Comparison of ENCODE assay signal across 10 cellular contexts in the genomic region with DNA sequence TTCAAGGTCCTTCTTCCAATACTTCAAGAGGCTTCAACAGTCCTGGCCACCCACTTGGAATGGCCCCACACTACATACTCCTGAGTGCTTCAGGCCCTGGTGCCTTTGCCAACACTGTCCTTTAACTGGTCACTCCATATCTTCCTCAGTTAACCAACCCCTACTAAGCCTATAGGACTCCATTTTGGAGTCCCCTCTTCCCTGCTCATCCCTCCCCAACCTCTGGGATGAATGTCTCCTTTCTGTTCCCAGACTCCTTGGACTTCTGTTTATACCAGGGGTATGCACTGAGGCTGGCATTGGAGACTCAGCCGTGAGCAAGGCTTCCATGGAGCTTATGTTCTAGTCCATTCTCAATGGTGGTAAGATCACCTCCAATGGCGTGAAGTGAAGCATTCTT. TPM values are rescaled to one million over a fixed set of nuclear protein-coding genes. Genes with fewer than 3 reads are reported as not detected.
A peak's percentile ranks its signal among the peaks of the same experiment; 100 is the strongest.
DNase-seq lines count a peak whose midpoint lies in the region; ATAC-seq, FAIRE-seq and TF ChIP-seq lines count a peak whose summit lies in the region.
"Had no signal": no experiment of that assay in that cellular context is flagged by ENCODE, and none has a peak within 500 bp of the region (broad histone marks: within the 10 kb centered on the region; RNA-seq: fewer than 3 reads in every experiment).

No MANE protein-coding gene starts in this region.

- FAIRE-seq in frontal cortex (lab: Jason Lieb, UNC) = no peak

- H3K27ac ChIP-seq in naive thymus-derived CD4-positive, alpha-beta T cell (ENCODE audit: low read depth, low read length) = no peak overlapping the region
- H3K27ac ChIP-seq: neutrophil had no signal

- DNase-seq in activated naive CD4-positive, alpha-beta T cell treated with anti-CD3 and anti-CD28 coated beads, Interleukin-2, amount 10 ng/mL, durations not matched to agents 7 days and 5 days = no peak
- DNase-seq in activated naive CD4-positive, alpha-beta T cell treated with Interleukin-2 at 50 U/mL for 16 hours = no peak
- DNase-seq in cerebellar cortex (ENCODE audit: low spot score) = peak; percentile 27
- DNase-seq in naive thymus-derived CD4-positive, alpha-beta T cell = no peak
- no peak for DNase-seq in type B pancreatic cell (ENCODE audit: extremely low spot score, unreplicated experiment)
- no peak for DNase-seq in Ammon's horn (ENCODE audit: low spot score)
- no peak for DNase-seq in H7
- no peak for DNase-seq in frontal cortex (ENCODE audit: low spot score in 2 of 2)
- DNase-seq: activated T-cell treated with anti-CD3 and anti-CD28 coated beads, Interleukin-2, amount 50 U/mL, for 4 hours had no signal

- no peaks in the 10 kb centered on the region for H3K27me3 ChIP-seq in naive thymus-derived CD4-positive, alpha-beta T cell (ENCODE audit: control insufficient read depth in 2 of 2, insufficient read depth in 2 of 2, low read length in 2 of 2)
- H3K27me3 ChIP-seq in H7 (ENCODE audit: control insufficient read depth, insufficient read depth, low read length) = no peaks in the 10 kb centered on the region
- H3K27me3 ChIP-seq: neutrophil had no signal

- CTCF ChIA-PET in activated naive CD4-positive, alpha-beta T cell treated with anti-CD3 and anti-CD28 coated beads, Interleukin-2, amount 10 ng/mL, durations not matched to agents 7 days and 5 days (lab: Charles Lee) = interaction anchor here (1.0 to 9.4 kb wide), 2 partner anchors 8 to 37 kb away, joined by 3 to 95 read pairs; no protein-coding TSS in a partner anchor
- CTCF ChIA-PET in naive thymus-derived CD4-positive, alpha-beta T cell (lab: Charles Lee) = no interaction called here

- H3K27ac Mint-ChIP-seq in activated naive CD4-positive, alpha-beta T cell treated with anti-CD3 and anti-CD28 coated beads, Interleukin-2, amount 10 ng/mL, durations not matched to agents 7 days and 5 days = peak overlapping the region; percentile 67
- H3K27ac Mint-ChIP-seq in naive thymus-derived CD4-positive, alpha-beta T cell = peak overlapping the region; percentile 6 to 72 (median 51)
- peak overlapping the region; percentile 57 for H3K27ac Mint-ChIP-seq in type B pancreatic cell

- H3K36me3 Mint-ChIP-seq in activated naive CD4-positive, alpha-beta T cell treated with anti-CD3 and anti-CD28 coated beads, Interleukin-2, amount 10 ng/mL, durations not matched to agents 7 days and 5 days = peaks cover 58% of the 10 kb centered on the region
- H3K36me3 Mint-ChIP-seq in naive thymus-derived CD4-positive, alpha-beta T cell = peaks cover 0 to 35% (median 3%) of the 10 kb centered on the region in 5 donors
- peaks cover 36% of the 10 kb centered on the region for H3K36me3 Mint-ChIP-seq in type B pancreatic cell

- no peaks in the 10 kb centered on the region for H3K9me3 Mint-ChIP-seq in activated naive CD4-positive, alpha-beta T cell treated with anti-CD3 and anti-CD28 coated beads, Interleukin-2, amount 10 ng/mL, durations not matched to agents 7 days and 5 days
- H3K9me3 Mint-ChIP-seq in naive thymus-derived CD4-positive, alpha-beta T cell = no peaks in the 10 kb centered on the region
- no peaks in the 10 kb centered on the region for H3K9me3 Mint-ChIP-seq in type B pancreatic cell
- H3K9me3 Mint-ChIP-seq: activated T-cell treated with anti-CD3 and anti-CD28 coated beads, Interleukin-2, amount 50 U/mL, for 4 hours had no signal

- no peak overlapping the region for H3K4me3 ChIP-seq in naive thymus-derived CD4-positive, alpha-beta T cell (ENCODE audit: low read length)
- H3K4me3 ChIP-seq in H7 (ENCODE audit: insufficient read depth, low read depth, low read length) = no peak overlapping the region

- no peak for TF ChIP-seq CTCF in type B pancreatic cell (conservative IDR thresholded peaks at IDR 0.05)

- intact Hi-C loops in naive thymus-derived CD4-positive, alpha-beta T cell (cut with micrococcal nuclease) = no loop called here

- H3K36me3 ChIP-seq in naive thymus-derived CD4-positive, alpha-beta T cell (ENCODE audit: control insufficient read depth in 2 of 3, insufficient read depth in 3 of 3, low read length in 3 of 3) = peaks cover 0 to 4% (median 0%) of the 10 kb centered on the region in 3 experiments
- H3K36me3 ChIP-seq in H7 (replicated peaks; ENCODE audit: control insufficient read depth, insufficient read depth, low read length) = peaks cover 2% of the 10 kb centered on the region; the same call in 1 of the 2 replicates

- no peak for ATAC-seq in naive thymus-derived CD4-positive, alpha-beta T cell
- ATAC-seq: activated T-cell treated with anti-CD3 and anti-CD28 coated beads, Interleukin-2, amount 50 U/mL, for 4 hours had no signal

- POLR2A ChIA-PET in naive thymus-derived CD4-positive, alpha-beta T cell (lab: Charles Lee) = interaction anchor here (0.8 to 1.2 kb wide), 2 partner anchors 9 to 14 kb away, joined by 3 read pairs; no protein-coding TSS in a partner anchor

- peaks cover 22 to 51% of the 10 kb centered on the region in 2 donors for H3K4me1 ChIP-seq in naive thymus-derived CD4-positive, alpha-beta T cell (ENCODE audit: control insufficient read depth in 2 of 2, insufficient read depth in 2 of 2, low read length in 2 of 2)

- no peak overlapping the region for H3K4me3 Mint-ChIP-seq in activated naive CD4-positive, alpha-beta T cell treated with anti-CD3 and anti-CD28 coated beads, Interleukin-2, amount 10 ng/mL, durations not matched to agents 7 days and 5 days
- H3K4me3 Mint-ChIP-seq in naive thymus-derived CD4-positive, alpha-beta T cell = no peak overlapping the region
- H3K4me3 Mint-ChIP-seq in type B pancreatic cell = no peak overlapping the region
- H3K4me3 Mint-ChIP-seq: activated T-cell treated with anti-CD3 and anti-CD28 coated beads, Interleukin-2, amount 50 U/mL, for 4 hours had no signal

- H3K27me3 Mint-ChIP-seq in activated naive CD4-positive, alpha-beta T cell treated with anti-CD3 and anti-CD28 coated beads, Interleukin-2, amount 10 ng/mL, durations not matched to agents 7 days and 5 days = no peaks in the 10 kb centered on the region
- H3K27me3 Mint-ChIP-seq in naive thymus-derived CD4-positive, alpha-beta T cell = no peaks in the 10 kb centered on the region
- H3K27me3 Mint-ChIP-seq in type B pancreatic cell = no peaks in the 10 kb centered on the region

- H3K9me3 ChIP-seq in naive thymus-derived CD4-positive, alpha-beta T cell (ENCODE audit: control insufficient read depth in 2 of 3, low read length in 3 of 3) = no peaks in the 10 kb centered on the region
- H3K9me3 ChIP-seq: neutrophil had no signal

- H3K4me1 Mint-ChIP-seq in activated naive CD4-positive, alpha-beta T cell treated with anti-CD3 and anti-CD28 coated beads, Interleukin-2, amount 10 ng/mL, durations not matched to agents 7 days and 5 days = peaks cover 86% of the 10 kb centered on the region
- H3K4me1 Mint-ChIP-seq in naive thymus-derived CD4-positive, alpha-beta T cell = peaks cover 43 to 80% (median 53%) of the 10 kb centered on the region in 7 donors
- H3K4me1 Mint-ChIP-seq in type B pancreatic cell (ENCODE audit: unreplicated experiment) = peaks cover 43% of the 10 kb centered on the region

RNA-seq across cellular contexts. Expression of a gene that starts 33.6 kb away (rescaled TPM):
- not detected for total RNA-seq in naive thymus-derived CD4-positive, alpha-beta T cell
- polyA plus RNA-seq in naive thymus-derived CD4-positive, alpha-beta T cell = not detected
- total RNA-seq in type B pancreatic cell (ENCODE audit: low replicate concordance) (not detected in 2 replicates), frontal cortex (1.2 TPM)
- 0.21 TPM in 1 of 2 replicates, not detected in the other for total RNA-seq in H7 (2014; rRNA removed; shearing (Covaris generic))
- total RNA-seq: activated T-cell treated with anti-CD3 and anti-CD28 coated beads, Interleukin-2, amount 50 U/mL, for 4 hours had no signal

RNA-seq across cellular contexts. Expression of a gene that starts 51.3 kb away (rescaled TPM):
- total RNA-seq in naive thymus-derived CD4-positive, alpha-beta T cell = 100 to 1,000 TPM in 1 of 5 experiments, 10 to 100 TPM in 4; 15.0 to 111 (median 19.4) TPM
- polyA plus RNA-seq in naive thymus-derived CD4-positive, alpha-beta T cell = 10 to 100 TPM; 11.5 to 12.7 TPM
- total RNA-seq in type B pancreatic cell (ENCODE audit: low replicate concordance) (142 and 243 TPM in 2 replicates), frontal cortex (32.6 TPM)
- 38.5 and 53.6 TPM in 2 replicates for total RNA-seq in H7 (2014; rRNA removed; shearing (Covaris generic))
